1 cellular context compared by ENCODE assay signal in the genomic region with DNA sequence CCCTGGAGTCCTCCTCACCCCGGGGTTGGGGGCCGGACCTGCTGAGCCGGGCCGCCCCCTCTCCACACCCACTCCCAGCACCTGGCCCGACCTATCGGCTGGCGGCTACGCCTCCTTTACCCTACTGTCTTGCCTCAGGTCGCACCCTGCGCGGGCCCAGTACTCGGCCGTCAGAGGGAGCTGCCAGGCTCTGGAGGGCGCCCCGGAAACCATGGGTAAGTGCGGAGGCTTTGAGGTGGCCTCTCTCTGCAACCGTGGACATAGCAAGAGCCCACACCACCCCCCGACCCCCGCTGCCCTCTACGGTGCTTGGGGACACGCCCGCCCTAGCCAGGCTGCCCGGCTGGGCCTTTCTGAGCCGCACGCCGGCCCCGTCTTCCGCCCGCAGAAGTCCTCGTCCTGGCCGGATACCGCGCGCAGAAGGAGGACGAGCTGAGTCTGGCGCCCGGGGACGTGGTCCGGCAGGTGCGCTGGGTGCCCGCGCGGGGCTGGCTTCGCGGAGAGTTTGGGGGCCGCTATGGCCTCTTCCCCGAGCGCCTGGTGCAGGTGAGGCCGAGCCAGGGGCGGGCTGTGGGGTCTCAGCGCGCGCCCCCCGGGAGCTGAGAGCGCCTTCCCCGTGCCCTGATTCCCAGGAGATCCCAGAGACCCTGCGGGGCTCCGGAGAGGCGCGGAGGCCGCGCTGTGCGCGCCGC.
TF ChIP-seq lines count a peak whose summit lies in the region.

Gene SH3D21, plus strand, starts transcription at position 159 of the 692 bp plus-strand sequence. Its CDS starts 53 bp downstream, at position 212.

TF ChIP-seq in HepG2, 621 proteins besides CTCF, POLR2A, EP300 and RAD21 (continued from another document and continues in another):
- TF ChIP-seq, protein P1, sequence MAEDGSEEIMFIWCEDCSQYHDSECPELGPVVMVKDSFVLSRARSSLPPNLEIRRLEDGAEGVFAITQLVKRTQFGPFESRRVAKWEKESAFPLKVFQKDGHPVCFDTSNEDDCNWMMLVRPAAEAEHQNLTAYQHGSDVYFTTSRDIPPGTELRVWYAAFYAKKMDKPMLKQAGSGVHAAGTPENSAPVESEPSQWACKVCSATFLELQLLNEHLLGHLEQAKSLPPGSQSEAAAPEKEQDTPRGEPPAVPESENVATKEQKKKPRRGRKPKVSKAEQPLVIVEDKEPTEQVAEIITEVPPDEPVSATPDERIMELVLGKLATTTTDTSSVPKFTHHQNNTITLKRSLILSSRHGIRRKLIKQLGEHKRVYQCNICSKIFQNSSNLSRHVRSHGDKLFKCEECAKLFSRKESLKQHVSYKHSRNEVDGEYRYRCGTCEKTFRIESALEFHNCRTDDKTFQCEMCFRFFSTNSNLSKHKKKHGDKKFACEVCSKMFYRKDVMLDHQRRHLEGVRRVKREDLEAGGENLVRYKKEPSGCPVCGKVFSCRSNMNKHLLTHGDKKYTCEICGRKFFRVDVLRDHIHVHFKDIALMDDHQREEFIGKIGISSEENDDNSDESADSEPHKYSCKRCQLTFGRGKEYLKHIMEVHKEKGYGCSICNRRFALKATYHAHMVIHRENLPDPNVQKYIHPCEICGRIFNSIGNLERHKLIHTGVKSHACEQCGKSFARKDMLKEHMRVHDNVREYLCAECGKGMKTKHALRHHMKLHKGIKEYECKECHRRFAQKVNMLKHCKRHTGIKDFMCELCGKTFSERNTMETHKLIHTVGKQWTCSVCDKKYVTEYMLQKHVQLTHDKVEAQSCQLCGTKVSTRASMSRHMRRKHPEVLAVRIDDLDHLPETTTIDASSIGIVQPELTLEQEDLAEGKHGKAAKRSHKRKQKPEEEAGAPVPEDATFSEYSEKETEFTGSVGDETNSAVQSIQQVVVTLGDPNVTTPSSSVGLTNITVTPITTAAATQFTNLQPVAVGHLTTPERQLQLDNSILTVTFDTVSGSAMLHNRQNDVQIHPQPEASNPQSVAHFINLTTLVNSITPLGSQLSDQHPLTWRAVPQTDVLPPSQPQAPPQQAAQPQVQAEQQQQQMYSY (CRISPR knock-in tag; IDR thresholded peaks at IDR 0.05), result no peak
- TF ChIP-seq MTERF4 (CRISPR knock-in tag; IDR thresholded peaks at IDR 0.05) (peak; percentile 36; the same call in 1 of the 2 replicates), ZNF30 (CRISPR knock-in tag; IDR thresholded peaks at IDR 0.05) (no peak), ZFP36L2 (CRISPR knock-in tag; IDR thresholded peaks at IDR 0.05) (no peak), MAFF (IDR thresholded peaks at IDR 0.05; ENCODE audit: low read depth, low read length) (no peak), ZSCAN22 (CRISPR knock-in tag; IDR thresholded peaks at IDR 0.05) (0 out of 2 replicates have a peak, but pooled peaks have one; percentile 34), DMAP1 (CRISPR knock-in tag; IDR thresholded peaks at IDR 0.05) (peak; percentile 51; the same call in 1 of the 2 replicates), ELF1 (CRISPR knock-in tag; IDR thresholded peaks at IDR 0.05) (no peak), ZNF180 (CRISPR knock-in tag; IDR thresholded peaks at IDR 0.05; ENCODE audit: borderline replicate concordance, low read depth) (no peak), TRIM24 (CRISPR knock-in tag; IDR thresholded peaks at IDR 0.05) (no peak), PCBP1 (IDR thresholded peaks at IDR 0.05; ENCODE audit: borderline replicate concordance, low read depth, low read length) (peak; percentile 76; the same call in 1 of the 2 replicates), ZFX (CRISPR knock-in tag; IDR thresholded peaks at IDR 0.05; ENCODE audit: low read depth) (peak; percentile 85), ZFP82 (CRISPR knock-in tag; IDR thresholded peaks at IDR 0.05; ENCODE audit: borderline replicate concordance) (no peak), MBNL3 (CRISPR knock-in tag; conservative IDR thresholded peaks at IDR 0.05) (no peak), EHMT2 (IDR thresholded peaks at IDR 0.05; ENCODE audit: borderline replicate concordance, low read depth, low read length) (no peak), ZNF720 (CRISPR knock-in tag; IDR thresholded peaks at IDR 0.05) (no peak), ZNF253 (CRISPR knock-in tag; IDR thresholded peaks at IDR 0.05; ENCODE audit: borderline replicate concordance) (no peak), NFIB (CRISPR knock-in tag; IDR thresholded peaks at IDR 0.05; ENCODE audit: borderline replicate concordance) (no peak), ZKSCAN5 (CRISPR knock-in tag; IDR thresholded peaks at IDR 0.05) (no peak), RELA (CRISPR knock-in tag; IDR thresholded peaks at IDR 0.05) (no peak), ZNF776 (CRISPR knock-in tag; IDR thresholded peaks at IDR 0.05) (no peak), YEATS2 (CRISPR knock-in tag; IDR thresholded peaks at IDR 0.05; ENCODE audit: borderline replicate concordance) (no peak), RAD51 (IDR thresholded peaks at IDR 0.05; ENCODE audit: borderline replicate concordance) (no peak)
- TF ChIP-seq, protein P2, sequence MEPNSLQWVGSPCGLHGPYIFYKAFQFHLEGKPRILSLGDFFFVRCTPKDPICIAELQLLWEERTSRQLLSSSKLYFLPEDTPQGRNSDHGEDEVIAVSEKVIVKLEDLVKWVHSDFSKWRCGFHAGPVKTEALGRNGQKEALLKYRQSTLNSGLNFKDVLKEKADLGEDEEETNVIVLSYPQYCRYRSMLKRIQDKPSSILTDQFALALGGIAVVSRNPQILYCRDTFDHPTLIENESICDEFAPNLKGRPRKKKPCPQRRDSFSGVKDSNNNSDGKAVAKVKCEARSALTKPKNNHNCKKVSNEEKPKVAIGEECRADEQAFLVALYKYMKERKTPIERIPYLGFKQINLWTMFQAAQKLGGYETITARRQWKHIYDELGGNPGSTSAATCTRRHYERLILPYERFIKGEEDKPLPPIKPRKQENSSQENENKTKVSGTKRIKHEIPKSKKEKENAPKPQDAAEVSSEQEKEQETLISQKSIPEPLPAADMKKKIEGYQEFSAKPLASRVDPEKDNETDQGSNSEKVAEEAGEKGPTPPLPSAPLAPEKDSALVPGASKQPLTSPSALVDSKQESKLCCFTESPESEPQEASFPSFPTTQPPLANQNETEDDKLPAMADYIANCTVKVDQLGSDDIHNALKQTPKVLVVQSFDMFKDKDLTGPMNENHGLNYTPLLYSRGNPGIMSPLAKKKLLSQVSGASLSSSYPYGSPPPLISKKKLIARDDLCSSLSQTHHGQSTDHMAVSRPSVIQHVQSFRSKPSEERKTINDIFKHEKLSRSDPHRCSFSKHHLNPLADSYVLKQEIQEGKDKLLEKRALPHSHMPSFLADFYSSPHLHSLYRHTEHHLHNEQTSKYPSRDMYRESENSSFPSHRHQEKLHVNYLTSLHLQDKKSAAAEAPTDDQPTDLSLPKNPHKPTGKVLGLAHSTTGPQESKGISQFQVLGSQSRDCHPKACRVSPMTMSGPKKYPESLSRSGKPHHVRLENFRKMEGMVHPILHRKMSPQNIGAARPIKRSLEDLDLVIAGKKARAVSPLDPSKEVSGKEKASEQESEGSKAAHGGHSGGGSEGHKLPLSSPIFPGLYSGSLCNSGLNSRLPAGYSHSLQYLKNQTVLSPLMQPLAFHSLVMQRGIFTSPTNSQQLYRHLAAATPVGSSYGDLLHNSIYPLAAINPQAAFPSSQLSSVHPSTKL (CRISPR knock-in tag; IDR thresholded peaks at IDR 0.05), result 0 out of 2 replicates have a peak, but pooled peaks have one; percentile 12
- TF ChIP-seq, protein P3, sequence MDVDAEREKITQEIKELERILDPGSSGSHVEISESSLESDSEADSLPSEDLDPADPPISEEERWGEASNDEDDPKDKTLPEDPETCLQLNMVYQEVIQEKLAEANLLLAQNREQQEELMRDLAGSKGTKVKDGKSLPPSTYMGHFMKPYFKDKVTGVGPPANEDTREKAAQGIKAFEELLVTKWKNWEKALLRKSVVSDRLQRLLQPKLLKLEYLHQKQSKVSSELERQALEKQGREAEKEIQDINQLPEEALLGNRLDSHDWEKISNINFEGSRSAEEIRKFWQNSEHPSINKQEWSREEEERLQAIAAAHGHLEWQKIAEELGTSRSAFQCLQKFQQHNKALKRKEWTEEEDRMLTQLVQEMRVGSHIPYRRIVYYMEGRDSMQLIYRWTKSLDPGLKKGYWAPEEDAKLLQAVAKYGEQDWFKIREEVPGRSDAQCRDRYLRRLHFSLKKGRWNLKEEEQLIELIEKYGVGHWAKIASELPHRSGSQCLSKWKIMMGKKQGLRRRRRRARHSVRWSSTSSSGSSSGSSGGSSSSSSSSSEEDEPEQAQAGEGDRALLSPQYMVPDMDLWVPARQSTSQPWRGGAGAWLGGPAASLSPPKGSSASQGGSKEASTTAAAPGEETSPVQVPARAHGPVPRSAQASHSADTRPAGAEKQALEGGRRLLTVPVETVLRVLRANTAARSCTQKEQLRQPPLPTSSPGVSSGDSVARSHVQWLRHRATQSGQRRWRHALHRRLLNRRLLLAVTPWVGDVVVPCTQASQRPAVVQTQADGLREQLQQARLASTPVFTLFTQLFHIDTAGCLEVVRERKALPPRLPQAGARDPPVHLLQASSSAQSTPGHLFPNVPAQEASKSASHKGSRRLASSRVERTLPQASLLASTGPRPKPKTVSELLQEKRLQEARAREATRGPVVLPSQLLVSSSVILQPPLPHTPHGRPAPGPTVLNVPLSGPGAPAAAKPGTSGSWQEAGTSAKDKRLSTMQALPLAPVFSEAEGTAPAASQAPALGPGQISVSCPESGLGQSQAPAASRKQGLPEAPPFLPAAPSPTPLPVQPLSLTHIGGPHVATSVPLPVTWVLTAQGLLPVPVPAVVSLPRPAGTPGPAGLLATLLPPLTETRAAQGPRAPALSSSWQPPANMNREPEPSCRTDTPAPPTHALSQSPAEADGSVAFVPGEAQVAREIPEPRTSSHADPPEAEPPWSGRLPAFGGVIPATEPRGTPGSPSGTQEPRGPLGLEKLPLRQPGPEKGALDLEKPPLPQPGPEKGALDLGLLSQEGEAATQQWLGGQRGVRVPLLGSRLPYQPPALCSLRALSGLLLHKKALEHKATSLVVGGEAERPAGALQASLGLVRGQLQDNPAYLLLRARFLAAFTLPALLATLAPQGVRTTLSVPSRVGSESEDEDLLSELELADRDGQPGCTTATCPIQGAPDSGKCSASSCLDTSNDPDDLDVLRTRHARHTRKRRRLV (CRISPR knock-in tag; IDR thresholded peaks at IDR 0.05), result no peak
- TF ChIP-seq, protein P4, sequence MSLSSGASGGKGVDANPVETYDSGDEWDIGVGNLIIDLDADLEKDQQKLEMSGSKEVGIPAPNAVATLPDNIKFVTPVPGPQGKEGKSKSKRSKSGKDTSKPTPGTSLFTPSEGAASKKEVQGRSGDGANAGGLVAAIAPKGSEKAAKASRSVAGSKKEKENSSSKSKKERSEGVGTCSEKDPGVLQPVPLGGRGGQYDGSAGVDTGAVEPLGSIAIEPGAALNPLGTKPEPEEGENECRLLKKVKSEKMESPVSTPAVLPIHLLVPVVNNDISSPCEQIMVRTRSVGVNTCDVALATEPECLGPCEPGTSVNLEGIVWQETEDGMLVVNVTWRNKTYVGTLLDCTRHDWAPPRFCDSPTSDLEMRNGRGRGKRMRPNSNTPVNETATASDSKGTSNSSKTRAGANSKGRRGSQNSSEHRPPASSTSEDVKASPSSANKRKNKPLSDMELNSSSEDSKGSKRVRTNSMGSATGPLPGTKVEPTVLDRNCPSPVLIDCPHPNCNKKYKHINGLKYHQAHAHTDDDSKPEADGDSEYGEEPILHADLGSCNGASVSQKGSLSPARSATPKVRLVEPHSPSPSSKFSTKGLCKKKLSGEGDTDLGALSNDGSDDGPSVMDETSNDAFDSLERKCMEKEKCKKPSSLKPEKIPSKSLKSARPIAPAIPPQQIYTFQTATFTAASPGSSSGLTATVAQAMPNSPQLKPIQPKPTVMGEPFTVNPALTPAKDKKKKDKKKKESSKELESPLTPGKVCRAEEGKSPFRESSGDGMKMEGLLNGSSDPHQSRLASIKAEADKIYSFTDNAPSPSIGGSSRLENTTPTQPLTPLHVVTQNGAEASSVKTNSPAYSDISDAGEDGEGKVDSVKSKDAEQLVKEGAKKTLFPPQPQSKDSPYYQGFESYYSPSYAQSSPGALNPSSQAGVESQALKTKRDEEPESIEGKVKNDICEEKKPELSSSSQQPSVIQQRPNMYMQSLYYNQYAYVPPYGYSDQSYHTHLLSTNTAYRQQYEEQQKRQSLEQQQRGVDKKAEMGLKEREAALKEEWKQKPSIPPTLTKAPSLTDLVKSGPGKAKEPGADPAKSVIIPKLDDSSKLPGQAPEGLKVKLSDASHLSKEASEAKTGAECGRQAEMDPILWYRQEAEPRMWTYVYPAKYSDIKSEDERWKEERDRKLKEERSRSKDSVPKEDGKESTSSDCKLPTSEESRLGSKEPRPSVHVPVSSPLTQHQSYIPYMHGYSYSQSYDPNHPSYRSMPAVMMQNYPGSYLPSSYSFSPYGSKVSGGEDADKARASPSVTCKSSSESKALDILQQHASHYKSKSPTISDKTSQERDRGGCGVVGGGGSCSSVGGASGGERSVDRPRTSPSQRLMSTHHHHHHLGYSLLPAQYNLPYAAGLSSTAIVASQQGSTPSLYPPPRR (CRISPR knock-in tag; IDR thresholded peaks at IDR 0.05; ENCODE audit: borderline replicate concordance), result no peak
- TF ChIP-seq, protein P5, sequence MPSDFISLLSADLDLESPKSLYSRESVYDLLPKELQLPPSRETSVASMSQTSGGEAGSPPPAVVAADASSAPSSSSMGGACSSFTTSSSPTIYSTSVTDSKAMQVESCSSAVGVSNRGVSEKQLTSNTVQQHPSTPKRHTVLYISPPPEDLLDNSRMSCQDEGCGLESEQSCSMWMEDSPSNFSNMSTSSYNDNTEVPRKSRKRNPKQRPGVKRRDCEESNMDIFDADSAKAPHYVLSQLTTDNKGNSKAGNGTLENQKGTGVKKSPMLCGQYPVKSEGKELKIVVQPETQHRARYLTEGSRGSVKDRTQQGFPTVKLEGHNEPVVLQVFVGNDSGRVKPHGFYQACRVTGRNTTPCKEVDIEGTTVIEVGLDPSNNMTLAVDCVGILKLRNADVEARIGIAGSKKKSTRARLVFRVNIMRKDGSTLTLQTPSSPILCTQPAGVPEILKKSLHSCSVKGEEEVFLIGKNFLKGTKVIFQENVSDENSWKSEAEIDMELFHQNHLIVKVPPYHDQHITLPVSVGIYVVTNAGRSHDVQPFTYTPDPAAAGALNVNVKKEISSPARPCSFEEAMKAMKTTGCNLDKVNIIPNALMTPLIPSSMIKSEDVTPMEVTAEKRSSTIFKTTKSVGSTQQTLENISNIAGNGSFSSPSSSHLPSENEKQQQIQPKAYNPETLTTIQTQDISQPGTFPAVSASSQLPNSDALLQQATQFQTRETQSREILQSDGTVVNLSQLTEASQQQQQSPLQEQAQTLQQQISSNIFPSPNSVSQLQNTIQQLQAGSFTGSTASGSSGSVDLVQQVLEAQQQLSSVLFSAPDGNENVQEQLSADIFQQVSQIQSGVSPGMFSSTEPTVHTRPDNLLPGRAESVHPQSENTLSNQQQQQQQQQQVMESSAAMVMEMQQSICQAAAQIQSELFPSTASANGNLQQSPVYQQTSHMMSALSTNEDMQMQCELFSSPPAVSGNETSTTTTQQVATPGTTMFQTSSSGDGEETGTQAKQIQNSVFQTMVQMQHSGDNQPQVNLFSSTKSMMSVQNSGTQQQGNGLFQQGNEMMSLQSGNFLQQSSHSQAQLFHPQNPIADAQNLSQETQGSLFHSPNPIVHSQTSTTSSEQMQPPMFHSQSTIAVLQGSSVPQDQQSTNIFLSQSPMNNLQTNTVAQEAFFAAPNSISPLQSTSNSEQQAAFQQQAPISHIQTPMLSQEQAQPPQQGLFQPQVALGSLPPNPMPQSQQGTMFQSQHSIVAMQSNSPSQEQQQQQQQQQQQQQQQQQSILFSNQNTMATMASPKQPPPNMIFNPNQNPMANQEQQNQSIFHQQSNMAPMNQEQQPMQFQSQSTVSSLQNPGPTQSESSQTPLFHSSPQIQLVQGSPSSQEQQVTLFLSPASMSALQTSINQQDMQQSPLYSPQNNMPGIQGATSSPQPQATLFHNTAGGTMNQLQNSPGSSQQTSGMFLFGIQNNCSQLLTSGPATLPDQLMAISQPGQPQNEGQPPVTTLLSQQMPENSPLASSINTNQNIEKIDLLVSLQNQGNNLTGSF (CRISPR knock-in tag; IDR thresholded peaks at IDR 0.05), result no peak
